Comparison of ENCODE assay signal across 9 cellular contexts in the genomic region with DNA sequence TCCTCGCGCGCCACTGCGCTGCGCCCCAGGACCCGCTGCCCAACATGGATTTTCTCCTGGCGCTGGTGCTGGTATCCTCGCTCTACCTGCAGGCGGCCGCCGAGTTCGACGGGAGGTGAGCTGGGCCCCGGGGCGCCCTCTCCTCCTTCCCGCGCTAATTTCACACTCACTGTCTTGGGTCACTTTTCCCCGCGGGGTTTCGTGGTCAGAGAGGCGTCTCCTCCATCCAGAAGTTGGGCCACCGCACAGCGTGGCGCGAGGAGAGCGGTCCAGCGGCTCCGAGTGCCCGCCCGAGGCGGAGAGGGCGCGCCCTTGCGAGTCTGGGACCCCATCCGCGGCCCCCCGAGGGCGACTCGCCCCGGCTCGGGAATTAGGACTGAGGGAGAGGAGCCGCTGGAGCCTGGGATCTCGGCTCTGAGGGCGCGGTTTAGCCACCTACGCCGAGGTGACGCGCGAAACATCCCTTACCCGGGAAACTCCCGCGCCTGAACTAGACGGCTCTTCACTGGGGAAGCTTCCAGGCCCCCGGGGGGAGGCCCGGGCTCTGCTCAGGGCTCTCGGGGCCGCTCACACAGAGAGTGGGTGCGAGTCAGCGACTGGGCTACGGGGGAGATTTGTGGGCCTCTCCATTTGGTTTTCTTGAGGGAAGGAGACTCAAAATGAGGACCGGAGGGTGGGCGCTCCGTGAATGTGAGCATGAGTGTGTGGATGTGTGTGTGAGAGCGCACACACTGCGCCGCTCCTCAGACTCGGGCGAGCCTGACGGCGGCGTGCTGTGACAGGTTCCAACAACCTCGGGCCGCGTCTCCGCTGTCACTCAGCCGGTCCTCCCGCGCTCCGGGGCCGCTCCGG. TPM values are rescaled to one million over a fixed set of nuclear protein-coding genes. Genes with fewer than 3 reads are reported as not detected.
DNase-seq lines count a peak whose midpoint lies in the region; ATAC-seq and TF ChIP-seq lines count a peak whose summit lies in the region.
"Had no signal": no experiment of that assay in that cellular context is flagged by ENCODE, and none has a peak within 500 bp of the region (broad histone marks: within the 10 kb centered on the region; RNA-seq: fewer than 3 reads in every experiment).

No MANE protein-coding gene starts in this region.

- TF ChIP-seq CTCF in spleen (IDR thresholded peaks at IDR 0.05 in 8 of 11, conservative IDR thresholded peaks at IDR 0.05 in 3 of 11): peak in 1 of 11 experiments; percentile 33

- H3K27ac Mint-ChIP-seq in activated T-helper 2 cell treated with anti-CD3 and anti-CD28 coated beads, Interferon-gamma antibody, Interleukin-2, Interleukin-4, amounts not matched to agents 10 μg/mL and 5 μg/mL and 100 μg/mL, durations not matched to agents 14 hours and 24 hours and 36 hours: peak overlapping the region; percentile 62

- peak overlapping the region; percentile 77 for H3K4me3 Mint-ChIP-seq in activated T-helper 2 cell treated with anti-CD3 and anti-CD28 coated beads, Interferon-gamma antibody, Interleukin-2, Interleukin-4, amounts not matched to agents 10 μg/mL and 5 μg/mL and 100 μg/mL, durations not matched to agents 14 hours and 24 hours and 36 hours (ENCODE audit: low read depth)

- intact Hi-C loops in activated T-helper 2 cell treated with anti-CD3 and anti-CD28 coated beads, Interferon-gamma antibody, Interleukin-2, Interleukin-4, amounts not matched to agents 10 μg/mL and 5 μg/mL and 100 μg/mL, durations not matched to agents 14 hours and 24 hours and 36 hours (cut with micrococcal nuclease): loop anchor here (10.0 kb wide), 1 partner anchor 191 kb away; a partner anchor contains a TSS
- intact Hi-C loops in spleen (cut with DNase I; ENCODE audit: low total_unique reads): no loop called here

- H3K36me3 ChIP-seq in iPS-20b (ENCODE audit: insufficient read depth, low read depth, low read length) (no peaks in the 10 kb centered on the region), spleen (no peaks in the 10 kb centered on the region)

- H3K27me3 Mint-ChIP-seq in activated T-helper 2 cell treated with anti-CD3 and anti-CD28 coated beads, Interferon-gamma antibody, Interleukin-2, Interleukin-4, amounts not matched to agents 10 μg/mL and 5 μg/mL and 100 μg/mL, durations not matched to agents 14 hours and 24 hours and 36 hours (ENCODE audit: low read depth): peaks cover 82% of the 10 kb centered on the region

- H3K4me3 ChIP-seq in iPS-20b (ENCODE audit: low read length) (peak overlapping the region; percentile 76), spleen (peak overlapping the region; percentile 28 to 63 (median 40))

- DNase-seq in DMS53 (lab: John Stamatoyannopoulos, UW) (peak; percentile 72), HK-2 (ENCODE audit: unreplicated experiment) (peak; percentile 68), spleen (no peak), DMS79 treated with DMSO at 0.1 percent for 48 hours (lab: John Stamatoyannopoulos, UW) (no peak)
- DNase-seq in activated T-helper 2 cell treated with anti-CD3 and anti-CD28 coated beads, Interferon-gamma antibody, Interleukin-2, Interleukin-4, amounts not matched to agents 10 μg/mL and 5 μg/mL and 100 μg/mL, durations not matched to agents 14 hours and 24 hours and 36 hours (ENCODE audit: low spot score): no peak

- no peak overlapping the region for H3K27ac ChIP-seq in iPS-20b (ENCODE audit: low read length)
- H3K27ac ChIP-seq in spleen: peak overlapping the region in 3 of 8 donors; percentile 38 to 73 (median 38)

- H3K27me3 ChIP-seq in iPS-20b (ENCODE audit: insufficient read depth, low read length) (peaks cover 92% of the 10 kb centered on the region), spleen (replicated peaks in 1 of 7) (peaks cover 0 to 74% (median 33%) of the 10 kb centered on the region in 7 donors)

- H3K36me3 Mint-ChIP-seq in activated T-helper 2 cell treated with anti-CD3 and anti-CD28 coated beads, Interferon-gamma antibody, Interleukin-2, Interleukin-4, amounts not matched to agents 10 μg/mL and 5 μg/mL and 100 μg/mL, durations not matched to agents 14 hours and 24 hours and 36 hours (ENCODE audit: low read depth): no peaks in the 10 kb centered on the region

- H3K9me3 ChIP-seq in iPS-20b (ENCODE audit: insufficient read depth, low read depth, low read length): no peaks in the 10 kb centered on the region
- H3K9me3 ChIP-seq in spleen: no peaks in the 10 kb centered on the region

- WGBS in spleen, 5 donors: 2 to 3% (median 2%) methylated on average over 44 to 82 of the region's 82 CpGs

- no peak for TF ChIP-seq POLR2A in spleen (IDR thresholded peaks at IDR 0.05)

- no peak overlapping the region for H3K9ac ChIP-seq in iPS-20b (ENCODE audit: low read depth, low read length)

- ATAC-seq in GM19397 (IDR thresholded peaks at IDR 0.05; ENCODE audit: unreplicated experiment) (peak; percentile 48), GM19324 (IDR thresholded peaks at IDR 0.05; ENCODE audit: low FRiP score, unreplicated experiment) (no peak)

- H3K4me1 ChIP-seq in iPS-20b (ENCODE audit: insufficient read depth, low read length) (peaks cover 12% of the 10 kb centered on the region; the same call in 1 of the 2 replicates), spleen (peaks cover 0 to 26% (median 18%) of the 10 kb centered on the region in 6 donors)

- H3K4me1 Mint-ChIP-seq in activated T-helper 2 cell treated with anti-CD3 and anti-CD28 coated beads, Interferon-gamma antibody, Interleukin-2, Interleukin-4, amounts not matched to agents 10 μg/mL and 5 μg/mL and 100 μg/mL, durations not matched to agents 14 hours and 24 hours and 36 hours (ENCODE audit: low read depth): peaks cover 10% of the 10 kb centered on the region

- H3K9me3 Mint-ChIP-seq in activated T-helper 2 cell treated with anti-CD3 and anti-CD28 coated beads, Interferon-gamma antibody, Interleukin-2, Interleukin-4, amounts not matched to agents 10 μg/mL and 5 μg/mL and 100 μg/mL, durations not matched to agents 14 hours and 24 hours and 36 hours: no peaks in the 10 kb centered on the region

RNA-seq across cellular contexts. Expression of a gene that starts 0.6 kb away (rescaled TPM):
- 0.14 TPM in 1 of 2 replicates, not detected in the other for total RNA-seq in activated T-helper 2 cell treated with anti-CD3 and anti-CD28 coated beads, Interferon-gamma antibody, Interleukin-2, Interleukin-4, amounts not matched to agents 10 μg/mL and 5 μg/mL and 100 μg/mL, durations not matched to agents 14 hours and 24 hours and 36 hours
- total RNA-seq in spleen: 10 to 100 TPM in 5 of 7 donors, 1 to 10 TPM in 2; 3.6 to 40.1 (median 16.9) TPM
- polyA plus RNA-seq in spleen: 10 to 100 TPM in 1 of 3 donors, 1 to 10 TPM in 2; 6.1 to 21.1 (median 7.2) TPM
- total RNA-seq: HT1080 had no signal

Comparison
In these comparisons a context has a peak if more than half of its experiments do, and no peak if none do; other contexts are left out.
1. DNase-seq: peak in DMS53 (single experiment) and HK-2 (single experiment); none in activated T-helper 2 cell treated with anti-CD3 and anti-CD28 coated beads, Interferon-gamma antibody, Interleukin-2, Interleukin-4, amounts not matched to agents 10 μg/mL and 5 μg/mL and 100 μg/mL, durations not matched to agents 14 hours and 24 hours and 36 hours (single experiment), spleen (single experiment) and DMS79 treated with DMSO at 0.1 percent for 48 hours (single experiment).